3 cellular contexts compared by ENCODE assay signal in genomic region chr17:43462569-43462968, GRCh38. TPM values are rescaled to one million over a fixed set of nuclear protein-coding genes. Genes with fewer than 3 reads are reported as not detected.
DNase-seq lines count a peak whose midpoint lies in the region; ATAC-seq, FAIRE-seq and TF ChIP-seq lines count a peak whose summit lies in the region.
"Not testable (repeated sequence)": the region's sequence is repeated elsewhere in the genome, so short reads cannot be mapped to it uniquely, and the experiment has no call there.

No MANE protein-coding gene starts in this region.

- in situ Hi-C loops in K562 (cut with MboI) = not testable (repeated sequence)

- H3K79me2 ChIP-seq in K562 (ENCODE audit: control insufficient read depth, insufficient read depth, low read length) = not testable (repeated sequence)

- peaks cover 17 to 24% of the 10 kb centered on the region in 2 experiments; a peak in 4 of 5 replicates for H3K27me3 ChIP-seq in K562 (ENCODE audit: control insufficient read depth in 2 of 2, insufficient read depth in 2 of 2, low read length in 2 of 2)

- not testable (repeated sequence) for FAIRE-seq in K562 (lab: Jason Lieb, UNC)

- CTCF ChIA-PET in HEK293 (lab: Yijun Ruan, JAX) = interaction anchor here (0.6 to 1.9 kb wide), 4 partner anchors 14 to 68 kb away, joined by 3 to 4 read pairs (median 4); no protein-coding TSS in a partner anchor
- CTCF ChIA-PET in K562 (lab: Yijun Ruan, JAX; ENCODE audit: low intra/inter-chr PET ratio) = not testable (repeated sequence)

- ATAC-seq in K562 = not testable (repeated sequence)

- not testable (repeated sequence) for H3K27ac ChIP-seq in HEK293 (ENCODE audit: extremely low read depth, low read depth, low read length); K562 (ENCODE audit: extremely low read depth, low read depth, low read length)

- peaks cover 64% of the 10 kb centered on the region for H3K4me1 Mint-ChIP-seq in dendritic cell treated with granulocyte-macrophage colony-stimulating factor and Interleukin-4, amounts not matched to agents 40 ng/mL and 50 ng/mL, for 4 days (ENCODE audit: low read depth)

- not testable (repeated sequence) for H3K4me1 ChIP-seq in HEK293 (ENCODE audit: control insufficient read depth, insufficient read depth, low read length); K562 (replicated peaks in 1 of 2; ENCODE audit: control insufficient read depth in 2 of 2, insufficient read depth in 2 of 2, low read length in 2 of 2)

- not testable (repeated sequence) for H3K4me3 Mint-ChIP-seq in dendritic cell treated with granulocyte-macrophage colony-stimulating factor and Interleukin-4, amounts not matched to agents 40 ng/mL and 50 ng/mL, for 4 days

- not testable (repeated sequence) for H2AFZ ChIP-seq in K562 (ENCODE audit: low read depth, low read length)

- not testable (repeated sequence) for TF ChIP-seq POLR2A in K562 (conservative IDR thresholded peaks at IDR 0.05)

- H4K20me1 ChIP-seq in K562 (replicated peaks; ENCODE audit: control insufficient read depth, insufficient read depth, low read length) = not testable (repeated sequence)

- not testable (repeated sequence) for H3K9me3 ChIP-seq in HEK293 (ENCODE audit: control insufficient read depth, insufficient read depth, low read depth, low read length); K562 (replicated peaks; ENCODE audit: control insufficient read depth, insufficient read depth, low read depth, low read length)

- not testable (repeated sequence) for H3K36me3 ChIP-seq in HEK293 (ENCODE audit: control insufficient read depth in 2 of 2, insufficient read depth in 1 of 2, low read length in 2 of 2); K562 (ENCODE audit: control insufficient read depth, insufficient read depth, low read length)

- H3K9me1 ChIP-seq in K562 (ENCODE audit: control insufficient read depth, insufficient read depth, low read length) = not testable (repeated sequence)

- not testable (repeated sequence) for DNase-seq in K562 (ENCODE audit: extremely low read depth in 1 of 4, low spot score in 3 of 4)

- WGBS in K562 (ENCODE audit: insufficient coverage, low coverage, missing lambda C conversion rate) = 11% methylated on average over 3 of the region's 4 CpGs

- not testable (repeated sequence) for TF ChIP-seq EP300 in K562 (IDR thresholded peaks at IDR 0.05; ENCODE audit: low read length)

- POLR2A ChIA-PET in HEK293 (lab: Yijun Ruan, JAX); K562 (lab: Yijun Ruan, JAX): not testable (repeated sequence)

- not testable (repeated sequence) for H3K4me2 ChIP-seq in K562 (ENCODE audit: insufficient read depth, low read length)

- not testable (repeated sequence) for H3K9me3 Mint-ChIP-seq in dendritic cell treated with granulocyte-macrophage colony-stimulating factor and Interleukin-4, amounts not matched to agents 40 ng/mL and 50 ng/mL, for 4 days

- intact Hi-C loops in K562 (cut with micrococcal nuclease); dendritic cell treated with granulocyte-macrophage colony-stimulating factor and Interleukin-4, amounts not matched to agents 40 ng/mL and 50 ng/mL, for 4 days (cut with micrococcal nuclease): not testable (repeated sequence)

- not testable (repeated sequence) for H3K36me3 Mint-ChIP-seq in dendritic cell treated with granulocyte-macrophage colony-stimulating factor and Interleukin-4, amounts not matched to agents 40 ng/mL and 50 ng/mL, for 4 days (ENCODE audit: low read depth)

- H3K9ac ChIP-seq in K562 (ENCODE audit: insufficient read depth in 1 of 2, low read depth in 2 of 2, low read length in 2 of 2) = not testable (repeated sequence)

- not testable (repeated sequence) for TF ChIP-seq CTCF in HEK293 (tag by site-specific recombination; IDR thresholded peaks at IDR 0.05); K562 (IDR thresholded peaks at IDR 0.05 in 2 of 3, conservative IDR thresholded peaks at IDR 0.05 in 1 of 3; ENCODE audit: insufficient read depth in 2 of 3, low read depth in 1 of 3, low read length in 3 of 3)

- not testable (repeated sequence) for TF ChIP-seq RAD21 in K562 (CRISPR knock-in tag; conservative IDR thresholded peaks at IDR 0.05 in 1 of 2, IDR thresholded peaks at IDR 0.05 in 1 of 2)

- H3K4me3 ChIP-seq in HEK293 (ENCODE audit: low read depth, low read length); K562: not testable (repeated sequence)

- H3K27ac Mint-ChIP-seq in dendritic cell treated with granulocyte-macrophage colony-stimulating factor and Interleukin-4, amounts not matched to agents 40 ng/mL and 50 ng/mL, for 4 days = peak overlapping the region; percentile 86

- not testable (repeated sequence) for BruUV-seq in K562 (replicated peaks; lab: Mats Ljungman, UMichigan)

- peaks cover 11% of the 10 kb centered on the region for H3K27me3 Mint-ChIP-seq in dendritic cell treated with granulocyte-macrophage colony-stimulating factor and Interleukin-4, amounts not matched to agents 40 ng/mL and 50 ng/mL, for 4 days

TF ChIP-seq in HEK293, 187 proteins besides CTCF, POLR2A, EP300 and RAD21:
- peak; percentile 97 for TF ChIP-seq ZNF146 (tag by site-specific recombination; IDR thresholded peaks at IDR 0.05)
- TF ChIP-seq ZNF580 (tag by site-specific recombination; IDR thresholded peaks at IDR 0.05) = peak; percentile 73; the same call in 1 of the 2 replicates
TF ChIP-seq in HEK293: peak in this region for 2; not testable (repeated sequence) for 185.

TF ChIP-seq in K562, 482 proteins besides CTCF, POLR2A, EP300 and RAD21:
- peak; percentile 67 for TF ChIP-seq NFIC (IDR thresholded peaks at IDR 0.05)

RNA-seq across cellular contexts. Expression of gene DHX8, which starts 21.2 kb away (rescaled TPM):
- 44.2 and 47.1 TPM in 2 replicates for total RNA-seq in K562 (2011; cell fraction: chromatin; rRNA removed; ENCODE audit: low replicate concordance)
- 25.9 and 26.3 TPM in 2 replicates for total RNA-seq in K562 (2011; cell fraction: nucleolus; rRNA removed)
- 27.6 and 28.8 TPM in 2 replicates for total RNA-seq in K562 (2011; cell fraction: nucleoplasm; rRNA removed)
- 26.1 and 29.3 TPM in 2 replicates for total RNA-seq in K562 (2014; rRNA removed)
- total RNA-seq in K562 (2014; rRNA removed; fragmentation: Illumina TruSeq; extraction: Trizol) = 26.5 and 28.3 TPM in 2 replicates
- total RNA-seq in K562 (2015; rRNA removed; fragmentation: Illumina TruSeq; extraction: Trizol) = 25.6 and 29.2 TPM in 2 replicates
- total RNA-seq in K562 (2021) = 32.4 and 42.5 TPM in 2 replicates
- 21.7 and 22.7 TPM in 2 replicates for polyA plus RNA-seq in K562 (2011; rRNA removed)
- 19.2 and 23.4 TPM in 2 replicates for polyA plus RNA-seq in K562 (2011; cell fraction: cytosol; rRNA removed)
- 19.4 and 19.6 TPM in 2 replicates for polyA plus RNA-seq in K562 (2011; cell fraction: nucleus; rRNA removed)
- polyA plus RNA-seq in K562 (2012) = 17.2 and 19.9 TPM in 2 replicates
- 27.2 and 27.7 TPM in 2 replicates for polyA plus RNA-seq in K562 (2014; fragmentation: Illumina TruSeq; extraction: Trizol)
- 10 to 100 TPM; 23.1 to 24.5 TPM for polyA plus RNA-seq in K562 (2014; fragmentation: Nextera tagmentation; extraction: Ambion mirVana)
- 16.7 TPM in 2 replicates for polyA plus RNA-seq in K562 (2014; rRNA removed)
- 57.1 and 57.6 TPM in 2 replicates for polyA minus RNA-seq in K562 (2011; rRNA and poly(A)+ RNA removed)
- polyA minus RNA-seq in K562 (2011; cell fraction: cytosol; rRNA and poly(A)+ RNA removed) = 21.8 and 23.5 TPM in 2 replicates
- 13.1 and 18.3 TPM in 2 replicates for polyA minus RNA-seq in K562 (2011; cell fraction: nucleus; rRNA and poly(A)+ RNA removed)
